Comparison of ENCODE assay signal across 28 cellular contexts in the genomic region with DNA sequence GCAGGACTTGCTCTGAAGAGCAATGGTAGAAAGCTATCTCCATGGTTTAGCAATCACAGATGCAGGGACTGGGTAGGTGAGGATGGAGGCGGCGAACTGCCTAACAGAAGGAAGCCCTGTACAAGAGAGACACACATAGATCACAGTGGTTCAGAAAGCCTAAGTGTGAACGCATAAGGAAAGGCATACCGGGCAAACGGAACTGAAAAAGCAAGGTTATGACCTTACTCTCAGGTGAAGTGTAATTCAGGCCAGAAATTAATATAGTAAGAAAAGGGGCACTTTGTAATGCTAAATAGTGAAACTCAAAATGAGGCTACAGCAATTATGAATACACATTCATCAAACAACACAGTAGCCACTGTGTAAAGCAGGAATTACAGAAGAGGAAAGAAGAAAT.
"Had no signal": no experiment of that assay in that cellular context is flagged by ENCODE, and none has a peak within 500 bp of the region (broad histone marks: within the 10 kb centered on the region; RNA-seq: fewer than 3 reads in every experiment).

No MANE protein-coding gene starts in this region.

- H3K4me2 ChIP-seq: neural progenitor cell had no signal

- H3K4me3 ChIP-seq: adrenal gland, neural progenitor cell, right lobe of liver, upper lobe of left lung had no signal

- H3K9ac ChIP-seq: neural progenitor cell had no signal

- ATAC-seq: left cardiac atrium; natural killer cell; right lobe of liver; stimulated activated memory B cell treated with anti-CD40 and anti-IgM and Interleukin-4, amounts not matched to agents 10 μg/mL and 1 μg/mL and 100 μg/mL, for 72 hours; stimulated activated naive CD8-positive, alpha-beta T cell treated with anti-CD3 and anti-CD28 coated beads, Interleukin-15, amount 100 ng/mL, for 72 hours had no signal

- DNase-seq: activated CD4-positive, alpha-beta T cell treated with anti-CD3 and anti-CD28 coated beads for 4 hours; activated CD4-positive, alpha-beta T cell treated with anti-CD3 and anti-CD28 coated beads, Interleukin-2, amount 50 U/mL, for 4 hours; activated effector memory CD4-positive, alpha-beta T cell treated with anti-CD3 and anti-CD28 coated beads, Interleukin-2, amount 50 U/mL, for 16 hours; activated naive CD4-positive, alpha-beta T cell treated with anti-CD3 and anti-CD28 coated beads for 36 hours; activated naive CD8-positive, alpha-beta T cell treated with anti-CD3 and anti-CD28 coated beads for 36 hours; activated T-cell treated with anti-CD3 and anti-CD28 coated beads, Interleukin-2, amount 50 U/mL, for 1 hour; adrenal gland; aorta; brain microvascular endothelial cell; foreskin fibroblast; head of caudate nucleus; hippocampal formation; left cardiac atrium; mammary epithelial cell; midbrain; natural killer cell; occipital lobe; right lobe of liver; small intestine; stimulated activated CD4-positive, alpha-beta T cell treated with anti-CD3 and anti-CD28 coated beads, Interleukin-1b, Interleukin-23, amount 100 ng/mL, for 48 hours; stimulated activated CD4-positive, alpha-beta T cell treated with anti-CD3 and anti-CD28 coated beads, Interleukin-4, amount 100 ng/mL, for 4 hours; stimulated activated CD8-positive, alpha-beta memory T cell treated with anti-CD3 and anti-CD28 coated beads, Interleukin-4, amount 100 ng/mL, for 48 hours; stimulated activated naive CD8-positive, alpha-beta T cell treated with anti-CD3 and anti-CD28 coated beads, Interleukin-15, amount 100 ng/mL, for 72 hours; substantia nigra; upper lobe of left lung had no signal

- H3K36me3 ChIP-seq: adrenal gland, brain microvascular endothelial cell, neural progenitor cell, right lobe of liver, upper lobe of left lung had no signal

- H3K27ac ChIP-seq: adrenal gland, neural progenitor cell, right lobe of liver, upper lobe of left lung, VCaP had no signal

- H3K27me3 ChIP-seq: brain microvascular endothelial cell, neural progenitor cell, right lobe of liver, upper lobe of left lung had no signal

- H3K4me1 ChIP-seq: adrenal gland, right lobe of liver, upper lobe of left lung had no signal

- H3K9me3 ChIP-seq: adrenal gland, right lobe of liver, upper lobe of left lung had no signal
